8 cellular contexts compared by ENCODE assay signal in genomic region chr17:54899721-54900456, GRCh38.
DNase-seq lines count a peak whose midpoint lies in the region; TF ChIP-seq lines count a peak whose summit lies in the region.

No MANE protein-coding gene starts in this region.

- H3K9me3 Mint-ChIP-seq in activated naive CD4-positive, alpha-beta T cell treated with anti-CD3 and anti-CD28 coated beads, Interleukin-2, amount 10 ng/mL, durations not matched to agents 7 days and 5 days, result no peaks in the 10 kb centered on the region

- H3K79me2 ChIP-seq in parathyroid adenoma, result peaks cover 5% of the 10 kb centered on the region

- peak overlapping the region; percentile 74 for H3K4me2 ChIP-seq in parathyroid adenoma (ENCODE audit: low read length)

- H3K27me3 Mint-ChIP-seq in activated naive CD4-positive, alpha-beta T cell treated with anti-CD3 and anti-CD28 coated beads, Interleukin-2, amount 10 ng/mL, durations not matched to agents 7 days and 5 days, result peaks cover 44% of the 10 kb centered on the region

- no peak for TF ChIP-seq CTCF in parathyroid adenoma (IDR thresholded peaks at IDR 0.05)

- H3K27ac Mint-ChIP-seq in activated naive CD4-positive, alpha-beta T cell treated with anti-CD3 and anti-CD28 coated beads, Interleukin-2, amount 10 ng/mL, durations not matched to agents 7 days and 5 days, result no peak overlapping the region

- H3K4me3 ChIP-seq in duodenal mucosa (ENCODE audit: low read depth in 1 of 2, low read length in 2 of 2), result no peak overlapping the region
- peak overlapping the region; percentile 66 for H3K4me3 ChIP-seq in parathyroid adenoma (ENCODE audit: low read depth, low read length)

- H3K36me3 Mint-ChIP-seq in activated naive CD4-positive, alpha-beta T cell treated with anti-CD3 and anti-CD28 coated beads, Interleukin-2, amount 10 ng/mL, durations not matched to agents 7 days and 5 days, result no peaks in the 10 kb centered on the region

- H3K9ac ChIP-seq in duodenal mucosa (ENCODE audit: low read depth in 1 of 2, low read length in 2 of 2) (peak overlapping the region; percentile 44 to 62), parathyroid adenoma (no peak overlapping the region)

- CTCF ChIA-PET in activated naive CD4-positive, alpha-beta T cell treated with anti-CD3 and anti-CD28 coated beads, Interleukin-2, amount 10 ng/mL, durations not matched to agents 7 days and 5 days (lab: Charles Lee), result no interaction called here

- H3K4me1 ChIP-seq in duodenal mucosa (ENCODE audit: control insufficient read depth in 1 of 2, insufficient read depth in 2 of 2, low read length in 2 of 2) (peaks cover 7 to 8% of the 10 kb centered on the region in 2 donors), parathyroid adenoma (peaks cover 25% of the 10 kb centered on the region)

- no peak for DNase-seq in activated naive CD4-positive, alpha-beta T cell treated with anti-CD3 and anti-CD28 coated beads, Interleukin-2, amount 10 ng/mL, durations not matched to agents 7 days and 5 days
- DNase-seq in activated naive CD4-positive, alpha-beta T cell treated with anti-CD3 and anti-CD28 coated beads, Interleukin-2, amount 50 U/mL, for 16 hours, result no peak
- DNase-seq in NCI-H2227 (lab: John Stamatoyannopoulos, UW; ENCODE audit: unreplicated experiment) (peak; percentile 54), DMS114 treated with DMSO at 0.1 percent for 48 hours (lab: John Stamatoyannopoulos, UW; ENCODE audit: unreplicated experiment) (no peak)
- no peak for DNase-seq in stimulated activated CD4-positive, alpha-beta T cell treated with anti-CD3 and anti-CD28 coated beads, Interleukin-4, amount 100 ng/mL, for 4 hours
- no peak for DNase-seq in effector CD4-positive, alpha-beta T cell

- H2AFZ ChIP-seq in parathyroid adenoma, result peak overlapping the region; percentile 90

- H3K4me1 Mint-ChIP-seq in activated naive CD4-positive, alpha-beta T cell treated with anti-CD3 and anti-CD28 coated beads, Interleukin-2, amount 10 ng/mL, durations not matched to agents 7 days and 5 days, result peaks cover 10% of the 10 kb centered on the region

- peak overlapping the region; percentile 10 for H3K4me3 Mint-ChIP-seq in activated naive CD4-positive, alpha-beta T cell treated with anti-CD3 and anti-CD28 coated beads, Interleukin-2, amount 10 ng/mL, durations not matched to agents 7 days and 5 days

- no peak overlapping the region for H3K27ac ChIP-seq in duodenal mucosa (ENCODE audit: low read depth, low read length)
- peak overlapping the region; percentile 83 for H3K27ac ChIP-seq in parathyroid adenoma

- H3K27me3 ChIP-seq in duodenal mucosa (ENCODE audit: control insufficient read depth in 1 of 2, insufficient read depth in 2 of 2, low read length in 2 of 2) (no peaks in the 10 kb centered on the region), parathyroid adenoma (ENCODE audit: control insufficient read depth, insufficient read depth, low read length) (no peaks in the 10 kb centered on the region)

- no peaks in the 10 kb centered on the region for H3K9me3 ChIP-seq in duodenal mucosa (ENCODE audit: control insufficient read depth in 1 of 2, low read length in 2 of 2)
- no peaks in the 10 kb centered on the region for H3K9me3 ChIP-seq in parathyroid adenoma (ENCODE audit: control insufficient read depth, low read length)

- no peaks in the 10 kb centered on the region for H3K36me3 ChIP-seq in duodenal mucosa (ENCODE audit: control insufficient read depth in 1 of 2, insufficient read depth in 2 of 2, low read length in 2 of 2)
- no peaks in the 10 kb centered on the region for H3K36me3 ChIP-seq in parathyroid adenoma (ENCODE audit: control insufficient read depth, insufficient read depth, low read length)
